In the genomic region with DNA sequence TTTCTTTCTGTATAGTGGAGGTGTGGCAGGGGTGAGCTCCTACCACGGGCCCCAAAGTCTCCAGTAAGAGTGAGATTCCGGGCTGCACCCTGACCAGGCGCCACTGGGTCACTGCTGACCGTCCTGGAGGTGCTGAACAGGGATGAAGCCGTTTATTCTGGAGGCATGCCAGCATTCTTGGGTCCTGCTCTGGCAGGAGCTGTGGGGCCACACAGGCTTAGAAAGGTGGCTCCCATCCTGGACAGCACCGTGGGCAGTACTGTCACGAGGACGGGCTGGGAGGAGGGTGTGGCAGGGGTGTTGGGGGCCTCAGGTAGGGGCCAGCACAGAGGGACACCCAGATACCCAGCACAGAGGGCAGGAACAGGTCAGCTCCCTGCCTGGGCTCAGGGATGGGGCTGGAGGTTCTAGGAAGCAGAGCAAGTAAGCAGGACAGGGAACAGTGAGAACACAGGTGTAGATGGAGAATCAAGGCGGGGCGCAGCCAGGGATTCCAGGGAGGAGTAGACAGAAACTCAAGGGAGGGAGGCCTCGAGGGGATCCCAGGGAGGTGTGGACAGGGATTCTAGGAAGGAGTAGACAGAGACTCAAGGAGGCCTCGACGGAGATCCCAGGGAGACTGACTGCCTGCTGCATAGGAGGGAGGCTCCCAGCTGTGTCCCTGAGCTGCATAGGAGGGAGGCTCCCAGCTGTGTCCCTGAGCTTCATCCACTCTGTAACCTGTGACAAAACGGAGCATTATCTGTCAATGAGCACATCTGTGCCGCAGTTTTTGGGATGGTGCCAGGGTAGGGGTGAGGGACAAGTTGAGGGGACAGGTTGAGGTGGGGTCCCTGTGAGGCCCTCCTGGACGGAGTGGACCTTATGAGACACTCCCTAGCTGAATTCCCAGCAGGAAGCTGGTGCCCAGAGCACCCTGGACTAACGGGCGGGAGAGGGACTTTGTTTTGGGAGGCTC, we compare ENCODE assay signal across 9 cellular contexts. TPM values are rescaled to one million over a fixed set of nuclear protein-coding genes. Genes with fewer than 3 reads are reported as not detected.
A peak's percentile ranks its signal among the peaks of the same experiment; 100 is the strongest.
DNase-seq lines count a peak whose midpoint lies in the region; ATAC-seq and TF ChIP-seq lines count a peak whose summit lies in the region.
"Had no signal": no experiment of that assay in that cellular context is flagged by ENCODE, and none has a peak within 500 bp of the region (broad histone marks: within the 10 kb centered on the region; RNA-seq: fewer than 3 reads in every experiment).

No MANE protein-coding gene starts in this region.

- WGBS in liver = 48% methylated on average over 18 of the region's 18 CpGs

- TF ChIP-seq RAD21 in Ishikawa (IDR thresholded peaks at IDR 0.05; ENCODE audit: low read depth) (no peak), liver (IDR thresholded peaks at IDR 0.05) (no peak)

- ATAC-seq in WTC11 (no peak), GM21529 (IDR thresholded peaks at IDR 0.05; ENCODE audit: unreplicated experiment) (no peak)

- H3K27ac ChIP-seq in liver (ENCODE audit: low read depth in 1 of 2, low read length in 2 of 2) = no peak overlapping the region

- no peak overlapping the region for H3K27ac Mint-ChIP-seq in CD14-positive monocyte
- H3K27ac Mint-ChIP-seq in WTC11 = peak overlapping the region; percentile 91

- no peak; the same call in 1 of the 2 replicates for TF ChIP-seq EP300 in Ishikawa (IDR thresholded peaks at IDR 0.05; ENCODE audit: borderline replicate concordance)

- H3K9me3 ChIP-seq in liver (ENCODE audit: control insufficient read depth in 4 of 4, low read length in 3 of 4) = no peaks in the 10 kb centered on the region

- H3K9ac ChIP-seq in liver (ENCODE audit: low read depth in 1 of 2, low read length in 2 of 2) = no peak overlapping the region

- H3K27me3 Mint-ChIP-seq in CD14-positive monocyte (ENCODE audit: low read depth in 3 of 3) (peaks cover 35 to 47% (median 37%) of the 10 kb centered on the region in 3 donors), WTC11 (ENCODE audit: low read depth) (peaks cover 3% of the 10 kb centered on the region; the same call in 1 of the 2 replicates)

- H3K36me3 Mint-ChIP-seq in CD14-positive monocyte (no peaks in the 10 kb centered on the region), WTC11 (peaks cover 11% of the 10 kb centered on the region)

- H3K9me3 Mint-ChIP-seq in CD14-positive monocyte (peaks cover 0 to 8% (median 0%) of the 10 kb centered on the region in 7 donors), WTC11 (no peaks in the 10 kb centered on the region)

- DNase-seq in CD14-positive monocyte (ENCODE audit: low spot score) = no peak
- no peak for DNase-seq in WTC11 (ENCODE audit: low spot score)
- DNase-seq in HCEC 1CT = no peak
- no peak for DNase-seq in NOMO-1 treated with DMSO at 0.1 percent for 48 hours (lab: John Stamatoyannopoulos, UW; ENCODE audit: unreplicated experiment)
- no peak for DNase-seq in hypothalamus (lab: John Stamatoyannopoulos, UW)
- DNase-seq: kidney glomerular epithelial cell had no signal

- H3K4me1 Mint-ChIP-seq in CD14-positive monocyte (peaks cover 5% of the 10 kb centered on the region), WTC11 (peaks cover 58% of the 10 kb centered on the region)

- H3K4me3 Mint-ChIP-seq in CD14-positive monocyte = peak overlapping the region; percentile 31 to 80
- peak overlapping the region; percentile 69 for H3K4me3 Mint-ChIP-seq in WTC11

- CTCF ChIA-PET in WTC11 (lab: Charles Lee) = interaction anchor here (1.3 to 3.3 kb wide), 3 partner anchors 9 to 97 kb away, joined by 4 to 13 read pairs (median 6); no protein-coding TSS in a partner anchor

- H3K4me3 ChIP-seq in liver (ENCODE audit: low read depth in 1 of 3, low read length in 3 of 3) = no peak overlapping the region

- TF ChIP-seq CTCF in CD14-positive monocyte (IDR thresholded peaks at IDR 0.05) (no peak), WTC11 (IDR thresholded peaks at IDR 0.05) (no peak), liver (IDR thresholded peaks at IDR 0.05; ENCODE audit: low read depth, low read length, missing input control) (no peak)

- intact Hi-C loops in CD14-positive monocyte (cut with micrococcal nuclease) = no loop called here

- POLR2A ChIA-PET in WTC11 (lab: Charles Lee) = interaction anchor here (0.6 to 2.4 kb wide), 6 partner anchors 8 to 127 kb away, joined by 3 to 10 read pairs (median 4); a partner anchor contains a TSS

- peaks cover 0 to 4% (median under 1%) of the 10 kb centered on the region in 4 donors for H3K4me1 ChIP-seq in liver (ENCODE audit: control insufficient read depth in 4 of 4, insufficient read depth in 4 of 4, low read length in 3 of 4)

- peaks cover 0 to 24% (median 9%) of the 10 kb centered on the region in 4 donors for H3K27me3 ChIP-seq in liver (ENCODE audit: control insufficient read depth in 4 of 4, insufficient read depth in 4 of 4, low read length in 3 of 4)

- H3K36me3 ChIP-seq in liver (ENCODE audit: control insufficient read depth in 4 of 4, insufficient read depth in 3 of 4, low read depth in 1 of 4, low read length in 3 of 4) = no peaks in the 10 kb centered on the region

TF ChIP-seq in Ishikawa, 13 proteins besides CTCF, POLR2A, EP300 and RAD21 (continues in another document):
- TF ChIP-seq YY1 (IDR thresholded peaks at IDR 0.05; ENCODE audit: low read depth) (0 out of 2 replicates have a peak, but pooled peaks have one; percentile 33), TEAD4 (IDR thresholded peaks at IDR 0.05) (peak; percentile 50; the same call in 1 of the 2 replicates), EGR1 (IDR thresholded peaks at IDR 0.05) (no peak)

TF ChIP-seq in WTC11, 78 proteins besides CTCF, POLR2A, EP300 and RAD21 (continues in another document):
- TF ChIP-seq, protein P1, sequence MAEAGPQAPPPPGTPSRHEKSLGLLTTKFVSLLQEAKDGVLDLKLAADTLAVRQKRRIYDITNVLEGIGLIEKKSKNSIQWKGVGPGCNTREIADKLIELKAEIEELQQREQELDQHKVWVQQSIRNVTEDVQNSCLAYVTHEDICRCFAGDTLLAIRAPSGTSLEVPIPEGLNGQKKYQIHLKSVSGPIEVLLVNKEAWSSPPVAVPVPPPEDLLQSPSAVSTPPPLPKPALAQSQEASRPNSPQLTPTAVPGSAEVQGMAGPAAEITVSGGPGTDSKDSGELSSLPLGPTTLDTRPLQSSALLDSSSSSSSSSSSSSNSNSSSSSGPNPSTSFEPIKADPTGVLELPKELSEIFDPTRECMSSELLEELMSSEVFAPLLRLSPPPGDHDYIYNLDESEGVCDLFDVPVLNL (CRISPR knock-in tag; IDR thresholded peaks at IDR 0.05; ENCODE audit: borderline replicate concordance, low read depth) = no peak
- TF ChIP-seq, protein P2, sequence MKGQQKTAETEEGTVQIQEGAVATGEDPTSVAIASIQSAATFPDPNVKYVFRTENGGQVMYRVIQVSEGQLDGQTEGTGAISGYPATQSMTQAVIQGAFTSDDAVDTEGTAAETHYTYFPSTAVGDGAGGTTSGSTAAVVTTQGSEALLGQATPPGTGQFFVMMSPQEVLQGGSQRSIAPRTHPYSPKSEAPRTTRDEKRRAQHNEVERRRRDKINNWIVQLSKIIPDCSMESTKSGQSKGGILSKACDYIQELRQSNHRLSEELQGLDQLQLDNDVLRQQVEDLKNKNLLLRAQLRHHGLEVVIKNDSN (CRISPR knock-in tag; IDR thresholded peaks at IDR 0.05) = no peak
- peak; percentile 3; the same call in 1 of the 2 replicates for TF ChIP-seq ZNF423 (CRISPR knock-in tag; IDR thresholded peaks at IDR 0.05)
- TF ChIP-seq, protein P3, sequence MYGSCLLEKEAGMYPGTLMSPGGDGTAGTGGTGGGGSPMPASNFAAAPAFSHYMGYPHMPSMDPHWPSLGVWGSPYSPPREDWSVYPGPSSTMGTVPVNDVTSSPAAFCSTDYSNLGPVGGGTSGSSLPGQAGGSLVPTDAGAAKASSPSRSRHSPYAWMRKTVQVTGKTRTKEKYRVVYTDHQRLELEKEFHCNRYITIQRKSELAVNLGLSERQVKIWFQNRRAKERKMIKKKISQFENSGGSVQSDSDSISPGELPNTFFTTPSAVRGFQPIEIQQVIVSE (CRISPR knock-in tag; IDR thresholded peaks at IDR 0.05; ENCODE audit: borderline replicate concordance) = no peak

TF ChIP-seq in liver, 16 proteins besides CTCF, POLR2A, EP300 and RAD21:
- TF ChIP-seq, protein P4, sequence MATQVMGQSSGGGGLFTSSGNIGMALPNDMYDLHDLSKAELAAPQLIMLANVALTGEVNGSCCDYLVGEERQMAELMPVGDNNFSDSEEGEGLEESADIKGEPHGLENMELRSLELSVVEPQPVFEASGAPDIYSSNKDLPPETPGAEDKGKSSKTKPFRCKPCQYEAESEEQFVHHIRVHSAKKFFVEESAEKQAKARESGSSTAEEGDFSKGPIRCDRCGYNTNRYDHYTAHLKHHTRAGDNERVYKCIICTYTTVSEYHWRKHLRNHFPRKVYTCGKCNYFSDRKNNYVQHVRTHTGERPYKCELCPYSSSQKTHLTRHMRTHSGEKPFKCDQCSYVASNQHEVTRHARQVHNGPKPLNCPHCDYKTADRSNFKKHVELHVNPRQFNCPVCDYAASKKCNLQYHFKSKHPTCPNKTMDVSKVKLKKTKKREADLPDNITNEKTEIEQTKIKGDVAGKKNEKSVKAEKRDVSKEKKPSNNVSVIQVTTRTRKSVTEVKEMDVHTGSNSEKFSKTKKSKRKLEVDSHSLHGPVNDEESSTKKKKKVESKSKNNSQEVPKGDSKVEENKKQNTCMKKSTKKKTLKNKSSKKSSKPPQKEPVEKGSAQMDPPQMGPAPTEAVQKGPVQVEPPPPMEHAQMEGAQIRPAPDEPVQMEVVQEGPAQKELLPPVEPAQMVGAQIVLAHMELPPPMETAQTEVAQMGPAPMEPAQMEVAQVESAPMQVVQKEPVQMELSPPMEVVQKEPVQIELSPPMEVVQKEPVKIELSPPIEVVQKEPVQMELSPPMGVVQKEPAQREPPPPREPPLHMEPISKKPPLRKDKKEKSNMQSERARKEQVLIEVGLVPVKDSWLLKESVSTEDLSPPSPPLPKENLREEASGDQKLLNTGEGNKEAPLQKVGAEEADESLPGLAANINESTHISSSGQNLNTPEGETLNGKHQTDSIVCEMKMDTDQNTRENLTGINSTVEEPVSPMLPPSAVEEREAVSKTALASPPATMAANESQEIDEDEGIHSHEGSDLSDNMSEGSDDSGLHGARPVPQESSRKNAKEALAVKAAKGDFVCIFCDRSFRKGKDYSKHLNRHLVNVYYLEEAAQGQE (IDR thresholded peaks at IDR 0.05) = peak; percentile 88
- TF ChIP-seq HNF4G (IDR thresholded peaks at IDR 0.05) = no peak

RNA-seq across cellular contexts. Expression of a gene that starts 1.1 kb away (rescaled TPM):
- polyA plus RNA-seq in CD14-positive monocyte (not detected), liver (under 1 TPM; under 0.01 to 0.01 TPM)
- total RNA-seq in WTC11 (2021) (51.4 to 53.0 TPM (median 52.1 TPM) in 3 replicates), liver (under 1 TPM in 1 of 2 donors, not detected in 1; 0.05 TPM)

Comparison
In these comparisons a context has a peak if more than half of its experiments do, and no peak if none do; other contexts are left out.
1. RNA of a gene that starts 1.1 kb away (total RNA-seq): 51.4 to 53.0 TPM in WTC11; 0.05 TPM in liver; every median in the first group is over 10 times any median in the second.